ENCODE assay signal across 8 cellular contexts in the genomic region with DNA sequence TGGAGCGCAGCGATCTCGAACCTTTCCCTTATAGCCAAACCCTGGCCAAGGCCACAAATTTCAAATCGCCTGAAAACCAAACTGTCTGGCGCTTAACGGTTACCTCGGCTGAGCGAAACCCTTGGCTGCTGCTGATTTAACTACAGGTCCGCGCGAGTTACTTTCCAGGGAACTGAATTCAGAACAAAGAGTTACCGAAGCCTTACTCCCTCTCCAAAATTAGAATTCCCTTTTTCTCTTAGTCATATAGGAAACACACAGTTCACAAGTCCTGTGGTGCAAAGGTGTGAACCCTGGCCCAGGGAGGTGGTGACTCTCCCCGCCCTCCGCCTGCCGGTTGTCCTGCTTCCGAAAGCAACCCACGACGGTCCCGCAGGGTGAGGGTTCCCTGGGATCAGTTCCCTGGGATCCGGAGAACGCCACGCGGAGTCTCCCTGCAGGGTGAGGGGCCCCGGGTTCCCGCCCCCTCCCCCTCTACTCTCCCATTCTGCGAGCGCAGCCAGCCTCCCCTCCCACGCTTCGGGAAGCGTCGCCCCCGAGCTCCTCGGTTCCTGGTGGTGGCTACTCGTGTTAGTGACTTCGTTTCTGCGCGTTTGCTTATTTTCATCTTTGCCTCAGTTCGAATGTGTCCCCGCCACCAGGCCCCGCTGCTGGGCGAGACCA. TPM values are rescaled to one million over a fixed set of nuclear protein-coding genes. Genes with fewer than 3 reads are reported as not detected.
DNase-seq lines count a peak whose midpoint lies in the region; ATAC-seq and TF ChIP-seq lines count a peak whose summit lies in the region.

No MANE protein-coding gene starts in this region.

- no peak overlapping the region for H3K27ac ChIP-seq in smooth muscle cell (ENCODE audit: low read depth)

- no peaks in the 10 kb centered on the region for H3F3A ChIP-seq in smooth muscle cell (ENCODE audit: low read depth)

- H2AFZ ChIP-seq in smooth muscle cell (ENCODE audit: low read depth): peak overlapping the region; percentile 62

- H3K27ac Mint-ChIP-seq in activated naive CD4-positive, alpha-beta T cell treated with anti-CD3 and anti-CD28 coated beads, Interleukin-2, amount 50 U/mL, for 24 hours: no peak overlapping the region

- H3K36me3 Mint-ChIP-seq in activated naive CD4-positive, alpha-beta T cell treated with anti-CD3 and anti-CD28 coated beads, Interleukin-2, amount 50 U/mL, for 24 hours: peaks cover 5% of the 10 kb centered on the region

- H3K4me3 ChIP-seq in iPS-15b (ENCODE audit: low read depth, low read length) (peak overlapping the region; percentile 76), smooth muscle cell (peak overlapping the region; percentile 60)

- H3K4me1 ChIP-seq in iPS-15b (ENCODE audit: control insufficient read depth, insufficient read depth, low read length) (peaks cover 5% of the 10 kb centered on the region), smooth muscle cell (ENCODE audit: low read depth) (peaks cover 18% of the 10 kb centered on the region)

- TF ChIP-seq CTCF in smooth muscle cell (IDR thresholded peaks at IDR 0.05; ENCODE audit: borderline replicate concordance, insufficient read depth, poor library complexity, severe bottlenecking): no peak

- H3K4me1 Mint-ChIP-seq in activated naive CD4-positive, alpha-beta T cell treated with anti-CD3 and anti-CD28 coated beads, Interleukin-2, amount 50 U/mL, for 24 hours: peaks cover 19% of the 10 kb centered on the region

- no peak for ATAC-seq in HG02759 (IDR thresholded peaks at IDR 0.05; ENCODE audit: unreplicated experiment)
- no peak for ATAC-seq in HG03565 (IDR thresholded peaks at IDR 0.05; ENCODE audit: unreplicated experiment)

- H3K36me3 ChIP-seq in iPS-15b (ENCODE audit: control insufficient read depth, insufficient read depth, low read length) (no peaks in the 10 kb centered on the region), smooth muscle cell (ENCODE audit: low read depth) (no peaks in the 10 kb centered on the region)

- H3K9me3 Mint-ChIP-seq in activated naive CD4-positive, alpha-beta T cell treated with anti-CD3 and anti-CD28 coated beads, Interleukin-2, amount 50 U/mL, for 24 hours: no peaks in the 10 kb centered on the region

- peaks cover 29% of the 10 kb centered on the region for H3K27me3 Mint-ChIP-seq in activated naive CD4-positive, alpha-beta T cell treated with anti-CD3 and anti-CD28 coated beads, Interleukin-2, amount 50 U/mL, for 24 hours

- DNase-seq in DMS53 (lab: John Stamatoyannopoulos, UW) (peak; percentile 61), HPDE6-E6E7 (ENCODE audit: extremely low spot score) (peak; percentile 8), smooth muscle cell (lab: John Stamatoyannopoulos, UW; ENCODE audit: unreplicated experiment) (no peak), COLO829 (ENCODE audit: low spot score) (no peak)

- H4K20me1 ChIP-seq in smooth muscle cell (ENCODE audit: low read depth): no peaks in the 10 kb centered on the region

- 6% methylated on average over 30 of the region's 41 CpGs for WGBS in smooth muscle cell (ENCODE audit: low lambda C conversion rate)

- H3K4me3 Mint-ChIP-seq in activated naive CD4-positive, alpha-beta T cell treated with anti-CD3 and anti-CD28 coated beads, Interleukin-2, amount 50 U/mL, for 24 hours: peak overlapping the region; percentile 83

- H3K9ac ChIP-seq in iPS-15b (ENCODE audit: low read depth, low read length): peak overlapping the region; percentile 54
- H3K9ac ChIP-seq in smooth muscle cell (ENCODE audit: low read depth): no peak overlapping the region

- H3K27me3 ChIP-seq in iPS-15b (ENCODE audit: control insufficient read depth, insufficient read depth, low read length) (peaks cover 62% of the 10 kb centered on the region), smooth muscle cell (ENCODE audit: low read depth) (peaks cover 80% of the 10 kb centered on the region)

- H3K4me2 ChIP-seq in smooth muscle cell: peak overlapping the region; percentile 98

- H3K9me3 ChIP-seq in iPS-15b (ENCODE audit: control insufficient read depth, insufficient read depth, low read length): no peaks in the 10 kb centered on the region
- no peaks in the 10 kb centered on the region for H3K9me3 ChIP-seq in smooth muscle cell (replicated peaks; ENCODE audit: low read depth)

- no peaks in the 10 kb centered on the region for H3K79me2 ChIP-seq in smooth muscle cell (ENCODE audit: low read depth)

RNA-seq across cellular contexts. Expression of gene SLC35D3, which starts 1.1 kb away (rescaled TPM):
- not detected in 2 replicates for total RNA-seq in smooth muscle cell
- not detected in 2 replicates for polyA plus RNA-seq in smooth muscle cell

Comparison
In these comparisons a context has a peak if more than half of its experiments do, and no peak if none do; other contexts are left out.
1. DNase-seq: peak in DMS53 (single experiment) and HPDE6-E6E7 (single experiment); none in smooth muscle cell (single experiment) and COLO829 (single experiment).